ENCODE assay signal across 27 cellular contexts in genomic region chr3:191470080-191470479, GRCh38. TPM values are rescaled to one million over a fixed set of nuclear protein-coding genes. Genes with fewer than 3 reads are reported as not detected.
"Had no signal": no experiment of that assay in that cellular context is flagged by ENCODE, and none has a peak within 500 bp of the region (broad histone marks: within the 10 kb centered on the region; RNA-seq: fewer than 3 reads in every experiment).

No MANE protein-coding gene starts in this region.

- H3K27me3 ChIP-seq: brain microvascular endothelial cell had no signal

- H3K27ac ChIP-seq: brain microvascular endothelial cell had no signal

- H3K4me1 Mint-ChIP-seq: activated CD4-positive, alpha-beta T cell treated with anti-CD3 and anti-CD28 coated beads, Interleukin-2, amount 10 ng/mL, durations not matched to agents 7 days and 5 days; T-cell had no signal

- DNase-seq: activated CD4-positive, alpha-beta memory T cell treated with anti-CD3 and anti-CD28 coated beads for 36 hours; activated CD4-positive, alpha-beta T cell treated with anti-CD3 and anti-CD28 coated beads, Interleukin-2, amount 10 ng/mL, durations not matched to agents 7 days and 5 days; activated CD4-positive, CD25-positive, alpha-beta regulatory T cell; activated CD8-positive, alpha-beta memory T cell treated with anti-CD3 and anti-CD28 coated beads for 24 hours; activated gamma-delta T cell; activated naive CD4-positive, alpha-beta T cell treated with anti-CD3 and anti-CD28 coated beads for 36 hours; activated T-cell treated with anti-CD3 and anti-CD28 coated beads, Interleukin-2, amount 50 U/mL, for 4 hours; amygdala; brain microvascular endothelial cell; Kasumi-1; KBM-7; NCI-H1105 treated with DMSO at 0.1 percent for 48 hours; NCI-H1436 treated with DMSO at 0.1 percent for 48 hours; NCI-H187; NCI-H2081; NCI-H510A treated with DMSO at 0.1 percent for 48 hours; NCI-H69; NK-92 treated with Interleukin-12 subunit alpha and Interleukin-12 subunit beta, amount 100 ng/mL, for 24 hours; SIG-M5; T-cell; T-helper 2 cell; T1000 had no signal

- H3K27me3 Mint-ChIP-seq: activated CD4-positive, alpha-beta memory T cell treated with anti-CD3 and anti-CD28 coated beads for 36 hours; activated CD4-positive, alpha-beta T cell treated with anti-CD3 and anti-CD28 coated beads, Interleukin-2, amount 10 ng/mL, durations not matched to agents 7 days and 5 days; activated naive CD8-positive, alpha-beta T cell; T-cell had no signal

- H3K27ac Mint-ChIP-seq: activated CD4-positive, alpha-beta memory T cell treated with anti-CD3 and anti-CD28 coated beads for 36 hours; activated CD4-positive, alpha-beta T cell treated with anti-CD3 and anti-CD28 coated beads, Interleukin-2, amount 10 ng/mL, durations not matched to agents 7 days and 5 days; activated naive CD4-positive, alpha-beta T cell treated with anti-CD3 and anti-CD28 coated beads for 36 hours; activated naive CD8-positive, alpha-beta T cell; T-cell had no signal

- FAIRE-seq: astrocyte, RCC 7860, TTC549 had no signal

- H3K36me3 ChIP-seq: brain microvascular endothelial cell had no signal

- H3K4me3 Mint-ChIP-seq: activated CD4-positive, alpha-beta memory T cell treated with anti-CD3 and anti-CD28 coated beads for 36 hours; activated CD4-positive, alpha-beta T cell treated with anti-CD3 and anti-CD28 coated beads, Interleukin-2, amount 10 ng/mL, durations not matched to agents 7 days and 5 days; activated naive CD4-positive, alpha-beta T cell treated with anti-CD3 and anti-CD28 coated beads for 36 hours; activated naive CD8-positive, alpha-beta T cell; activated T-cell treated with anti-CD3 and anti-CD28 coated beads, Interleukin-2, amount 50 U/mL, for 4 hours; T-cell had no signal

- ATAC-seq: activated T-cell treated with anti-CD3 and anti-CD28 coated beads, Interleukin-2, amount 50 U/mL, for 4 hours; T-cell had no signal

- H3K36me3 Mint-ChIP-seq: activated CD4-positive, alpha-beta memory T cell treated with anti-CD3 and anti-CD28 coated beads for 36 hours; activated naive CD8-positive, alpha-beta T cell; T-cell had no signal

RNA-seq across cellular contexts. Expression of gene PYDC2, which starts 9.1 kb away (rescaled TPM):
- total RNA-seq: activated CD4-positive, alpha-beta memory T cell treated with anti-CD3 and anti-CD28 coated beads for 36 hours; activated CD4-positive, alpha-beta T cell treated with anti-CD3 and anti-CD28 coated beads, Interleukin-2, amount 10 ng/mL, durations not matched to agents 7 days and 5 days; activated naive CD4-positive, alpha-beta T cell treated with anti-CD3 and anti-CD28 coated beads for 36 hours; activated T-cell treated with anti-CD3 and anti-CD28 coated beads, Interleukin-2, amount 50 U/mL, for 4 hours; astrocyte; cardiac septum; T-cell had no signal
